1 cellular context compared by ENCODE assay signal in genomic region chr2:106193491-106193976, GRCh38.
TF ChIP-seq lines count a peak whose summit lies in the region.

No MANE protein-coding gene starts in this region.

TF ChIP-seq in K562, 482 proteins besides CTCF, POLR2A, EP300 and RAD21 (continued from another document and continues in another):
- TF ChIP-seq ZMIZ1 (IDR thresholded peaks at IDR 0.05; ENCODE audit: low read depth in 2 of 2, low read length in 2 of 2) (no peak), MIER1 (IDR thresholded peaks at IDR 0.05; ENCODE audit: low read depth) (no peak), ZNF253 (CRISPR knock-in tag; conservative IDR thresholded peaks at IDR 0.05) (no peak), RFX7 (CRISPR knock-in tag; IDR thresholded peaks at IDR 0.05) (no peak), PTTG1 (tag; IDR thresholded peaks at IDR 0.05; ENCODE audit: low read depth) (no peak), BHLHE40 (IDR thresholded peaks at IDR 0.05; ENCODE audit: low read length) (no peak), ZBTB8A (IDR thresholded peaks at IDR 0.05; ENCODE audit: partially characterized antibody) (no peak), PHF8 (IDR thresholded peaks at IDR 0.05; ENCODE audit: borderline replicate concordance, low read length) (no peak), FOXP4 (CRISPR knock-in tag; IDR thresholded peaks at IDR 0.05; ENCODE audit: borderline replicate concordance) (no peak), MAFF (IDR thresholded peaks at IDR 0.05; ENCODE audit: low read length) (no peak), ZNF23 (CRISPR knock-in tag; IDR thresholded peaks at IDR 0.05) (no peak), KAT7 (CRISPR knock-in tag; IDR thresholded peaks at IDR 0.05; ENCODE audit: borderline replicate concordance) (no peak), FOSL1 (tag; conservative IDR thresholded peaks at IDR 0.05) (0 out of 2 replicates have a peak, but pooled peaks have one; percentile 16), POLR2B (IDR thresholded peaks at IDR 0.05; ENCODE audit: low read depth, partially characterized antibody) (no peak), FIP1L1 (IDR thresholded peaks at IDR 0.05; ENCODE audit: low read depth, low read length, poor library complexity, severe bottlenecking) (peak; percentile 53), MTA3 (IDR thresholded peaks at IDR 0.05; ENCODE audit: borderline replicate concordance) (0 out of 2 replicates have a peak, but pooled peaks have one; percentile 19), ZKSCAN1 (IDR thresholded peaks at IDR 0.05; ENCODE audit: low read depth, low read length) (no peak), ZNF431 (CRISPR knock-in tag; IDR thresholded peaks at IDR 0.05) (no peak), ZNF764 (CRISPR knock-in tag; IDR thresholded peaks at IDR 0.05; ENCODE audit: low read depth) (no peak), IRF9 (tag; IDR thresholded peaks at IDR 0.05) (no peak), PHB (CRISPR knock-in tag; IDR thresholded peaks at IDR 0.05) (no peak), NR1H2 (CRISPR knock-in tag; IDR thresholded peaks at IDR 0.05) (no peak), GTF2F1 (IDR thresholded peaks at IDR 0.05; ENCODE audit: low read depth, low read length) (no peak), ZNF12 (CRISPR knock-in tag; IDR thresholded peaks at IDR 0.05) (no peak), NFATC3 (IDR thresholded peaks at IDR 0.05) (no peak), ELF4 (CRISPR knock-in tag; IDR thresholded peaks at IDR 0.05) (no peak), NFXL1 (CRISPR knock-in tag; IDR thresholded peaks at IDR 0.05) (no peak), RFX1 (IDR thresholded peaks at IDR 0.05) (no peak), ZNF197 (CRISPR knock-in tag; IDR thresholded peaks at IDR 0.05; ENCODE audit: low read depth) (no peak), SREBF2 (CRISPR knock-in tag; IDR thresholded peaks at IDR 0.05) (no peak), BCOR (IDR thresholded peaks at IDR 0.05) (no peak), C11orf30 (IDR thresholded peaks at IDR 0.05; ENCODE audit: low read depth) (no peak), SETDB1 (IDR thresholded peaks at IDR 0.05; ENCODE audit: low read length) (no peak), STAT5B (CRISPR knock-in tag; IDR thresholded peaks at IDR 0.05) (no peak), SP1 (CRISPR knock-in tag; IDR thresholded peaks at IDR 0.05) (peak; percentile 39; the same call in 1 of the 2 replicates), TFAM (CRISPR knock-in tag; conservative IDR thresholded peaks at IDR 0.05) (no peak), PTRF (tag; IDR thresholded peaks at IDR 0.05) (no peak), FOXK2 (conservative IDR thresholded peaks at IDR 0.05 in 1 of 2, IDR thresholded peaks at IDR 0.05 in 1 of 2; ENCODE audit: low read depth in 2 of 2) (no peak), CGGBP1 (CRISPR knock-in tag; IDR thresholded peaks at IDR 0.05) (no peak), CHCHD3 (CRISPR knock-in tag; IDR thresholded peaks at IDR 0.05) (no peak)
- TF ChIP-seq, protein P1, sequence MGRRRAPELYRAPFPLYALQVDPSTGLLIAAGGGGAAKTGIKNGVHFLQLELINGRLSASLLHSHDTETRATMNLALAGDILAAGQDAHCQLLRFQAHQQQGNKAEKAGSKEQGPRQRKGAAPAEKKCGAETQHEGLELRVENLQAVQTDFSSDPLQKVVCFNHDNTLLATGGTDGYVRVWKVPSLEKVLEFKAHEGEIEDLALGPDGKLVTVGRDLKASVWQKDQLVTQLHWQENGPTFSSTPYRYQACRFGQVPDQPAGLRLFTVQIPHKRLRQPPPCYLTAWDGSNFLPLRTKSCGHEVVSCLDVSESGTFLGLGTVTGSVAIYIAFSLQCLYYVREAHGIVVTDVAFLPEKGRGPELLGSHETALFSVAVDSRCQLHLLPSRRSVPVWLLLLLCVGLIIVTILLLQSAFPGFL (CRISPR knock-in tag; IDR thresholded peaks at IDR 0.05): no peak
- TF ChIP-seq, protein P2, sequence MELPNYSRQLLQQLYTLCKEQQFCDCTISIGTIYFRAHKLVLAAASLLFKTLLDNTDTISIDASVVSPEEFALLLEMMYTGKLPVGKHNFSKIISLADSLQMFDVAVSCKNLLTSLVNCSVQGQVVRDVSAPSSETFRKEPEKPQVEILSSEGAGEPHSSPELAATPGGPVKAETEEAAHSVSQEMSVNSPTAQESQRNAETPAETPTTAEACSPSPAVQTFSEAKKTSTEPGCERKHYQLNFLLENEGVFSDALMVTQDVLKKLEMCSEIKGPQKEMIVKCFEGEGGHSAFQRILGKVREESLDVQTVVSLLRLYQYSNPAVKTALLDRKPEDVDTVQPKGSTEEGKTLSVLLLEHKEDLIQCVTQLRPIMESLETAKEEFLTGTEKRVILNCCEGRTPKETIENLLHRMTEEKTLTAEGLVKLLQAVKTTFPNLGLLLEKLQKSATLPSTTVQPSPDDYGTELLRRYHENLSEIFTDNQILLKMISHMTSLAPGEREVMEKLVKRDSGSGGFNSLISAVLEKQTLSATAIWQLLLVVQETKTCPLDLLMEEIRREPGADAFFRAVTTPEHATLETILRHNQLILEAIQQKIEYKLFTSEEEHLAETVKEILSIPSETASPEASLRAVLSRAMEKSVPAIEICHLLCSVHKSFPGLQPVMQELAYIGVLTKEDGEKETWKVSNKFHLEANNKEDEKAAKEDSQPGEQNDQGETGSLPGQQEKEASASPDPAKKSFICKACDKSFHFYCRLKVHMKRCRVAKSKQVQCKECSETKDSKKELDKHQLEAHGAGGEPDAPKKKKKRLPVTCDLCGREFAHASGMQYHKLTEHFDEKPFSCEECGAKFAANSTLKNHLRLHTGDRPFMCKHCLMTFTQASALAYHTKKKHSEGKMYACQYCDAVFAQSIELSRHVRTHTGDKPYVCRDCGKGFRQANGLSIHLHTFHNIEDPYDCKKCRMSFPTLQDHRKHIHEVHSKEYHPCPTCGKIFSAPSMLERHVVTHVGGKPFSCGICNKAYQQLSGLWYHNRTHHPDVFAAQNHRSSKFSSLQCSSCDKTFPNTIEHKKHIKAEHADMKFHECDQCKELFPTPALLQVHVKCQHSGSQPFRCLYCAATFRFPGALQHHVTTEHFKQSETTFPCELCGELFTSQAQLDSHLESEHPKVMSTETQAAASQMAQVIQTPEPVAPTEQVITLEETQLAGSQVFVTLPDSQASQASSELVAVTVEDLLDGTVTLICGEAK (IDR thresholded peaks at IDR 0.05): no peak
- TF ChIP-seq, protein P2 (CRISPR knock-in tag; IDR thresholded peaks at IDR 0.05): no peak
- TF ChIP-seq, protein P3, sequence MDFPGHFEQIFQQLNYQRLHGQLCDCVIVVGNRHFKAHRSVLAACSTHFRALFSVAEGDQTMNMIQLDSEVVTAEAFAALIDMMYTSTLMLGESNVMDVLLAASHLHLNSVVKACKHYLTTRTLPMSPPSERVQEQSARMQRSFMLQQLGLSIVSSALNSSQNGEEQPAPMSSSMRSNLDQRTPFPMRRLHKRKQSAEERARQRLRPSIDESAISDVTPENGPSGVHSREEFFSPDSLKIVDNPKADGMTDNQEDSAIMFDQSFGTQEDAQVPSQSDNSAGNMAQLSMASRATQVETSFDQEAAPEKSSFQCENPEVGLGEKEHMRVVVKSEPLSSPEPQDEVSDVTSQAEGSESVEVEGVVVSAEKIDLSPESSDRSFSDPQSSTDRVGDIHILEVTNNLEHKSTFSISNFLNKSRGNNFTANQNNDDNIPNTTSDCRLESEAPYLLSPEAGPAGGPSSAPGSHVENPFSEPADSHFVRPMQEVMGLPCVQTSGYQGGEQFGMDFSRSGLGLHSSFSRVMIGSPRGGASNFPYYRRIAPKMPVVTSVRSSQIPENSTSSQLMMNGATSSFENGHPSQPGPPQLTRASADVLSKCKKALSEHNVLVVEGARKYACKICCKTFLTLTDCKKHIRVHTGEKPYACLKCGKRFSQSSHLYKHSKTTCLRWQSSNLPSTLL (IDR thresholded peaks at IDR 0.05): no peak
- TF ChIP-seq, protein P4, sequence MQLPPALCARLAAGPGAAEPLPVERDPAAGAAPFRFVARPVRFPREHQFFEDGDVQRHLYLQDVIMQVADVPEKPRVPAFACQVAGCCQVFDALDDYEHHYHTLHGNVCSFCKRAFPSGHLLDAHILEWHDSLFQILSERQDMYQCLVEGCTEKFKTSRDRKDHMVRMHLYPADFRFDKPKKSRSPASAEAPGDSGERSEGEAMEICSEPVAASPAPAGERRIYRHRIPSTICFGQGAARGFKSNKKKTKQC (CRISPR knock-in tag; IDR thresholded peaks at IDR 0.05): 0 out of 2 replicates have a peak, but pooled peaks have one; percentile 32
- TF ChIP-seq, protein P5, sequence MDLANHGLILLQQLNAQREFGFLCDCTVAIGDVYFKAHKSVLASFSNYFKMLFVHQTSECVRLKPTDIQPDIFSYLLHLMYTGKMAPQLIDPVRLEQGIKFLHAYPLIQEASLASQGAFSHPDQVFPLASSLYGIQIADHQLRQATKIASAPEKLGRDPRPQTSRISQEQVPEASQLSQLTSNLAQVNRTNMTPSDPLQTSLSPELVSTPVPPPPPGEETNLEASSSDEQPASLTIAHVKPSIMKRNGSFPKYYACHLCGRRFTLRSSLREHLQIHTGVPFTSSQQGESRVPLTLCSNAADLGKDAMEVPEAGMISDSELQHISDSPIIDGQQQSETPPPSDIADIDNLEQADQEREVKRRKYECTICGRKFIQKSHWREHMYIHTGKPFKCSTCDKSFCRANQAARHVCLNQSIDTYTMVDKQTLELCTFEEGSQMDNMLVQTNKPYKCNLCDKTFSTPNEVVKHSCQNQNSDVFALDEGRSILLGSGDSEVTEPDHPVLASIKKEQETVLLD (IDR thresholded peaks at IDR 0.05): no peak
- TF ChIP-seq, protein P6, sequence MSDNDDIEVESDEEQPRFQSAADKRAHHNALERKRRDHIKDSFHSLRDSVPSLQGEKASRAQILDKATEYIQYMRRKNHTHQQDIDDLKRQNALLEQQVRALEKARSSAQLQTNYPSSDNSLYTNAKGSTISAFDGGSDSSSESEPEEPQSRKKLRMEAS (CRISPR knock-in tag; IDR thresholded peaks at IDR 0.05): peak; percentile 71
